ENCODE assay signal across 19 cellular contexts in genomic region chr6:3484240-3484639, GRCh38. TPM values are rescaled to one million over a fixed set of nuclear protein-coding genes. Genes with fewer than 3 reads are reported as not detected.
DNase-seq lines count a peak whose midpoint lies in the region; ATAC-seq and TF ChIP-seq lines count a peak whose summit lies in the region.
"Had no signal": no experiment of that assay in that cellular context is flagged by ENCODE, and none has a peak within 500 bp of the region (broad histone marks: within the 10 kb centered on the region; RNA-seq: fewer than 3 reads in every experiment).

No MANE protein-coding gene starts in this region.

- in situ Hi-C loops in brain microvascular endothelial cell (cut with HindIII; ENCODE audit: low pct_ligation_motif_present, low sequenced_read_pairs), result no loop called here

- peak overlapping the region; percentile 15 for H3K27ac ChIP-seq in brain microvascular endothelial cell
- H3K27ac ChIP-seq: A549 had no signal

- DNase-seq in AG08395 (ENCODE audit: low spot score) (peak; percentile 35), LHCN-M2 (ENCODE audit: low read depth) (peak; percentile 39), brain microvascular endothelial cell (peak; percentile 77), hepatic stellate cell (ENCODE audit: low spot score) (peak; percentile 34), GM19238 (ENCODE audit: insufficient read length, low spot score) (no peak), Right ventricle myocardium inferior (ENCODE audit: missing footprints) (no peak), GM19240 (ENCODE audit: insufficient read length, low spot score) (no peak)
- DNase-seq: activated CD4-positive, alpha-beta T cell treated with anti-CD3 and anti-CD28 coated beads, Interleukin-2, amount 50 U/mL, for 4 hours; activated T-cell treated with anti-CD3 and anti-CD28 coated beads, Interleukin-2, amount 50 U/mL, for 24 hours; CD4-positive, alpha-beta T cell; cerebellar nuclear complex; DMS79 treated with DMSO at 0.1 percent for 48 hours; glutamatergic neuron; MM.1S; NCI-H187 treated with DMSO at 0.1 percent for 48 hours; stimulated activated naive CD4-positive, alpha-beta T cell had no signal

- no peaks in the 10 kb centered on the region for H3K36me3 ChIP-seq in brain microvascular endothelial cell (replicated peaks)

- intact Hi-C loops in Right ventricle myocardium inferior (cut with DNase I), result no loop called here

- ATAC-seq in HG03095 (IDR thresholded peaks at IDR 0.05; ENCODE audit: unreplicated experiment) (no peak), Right ventricle myocardium inferior (no peak)
- ATAC-seq: A549; activated naive CD4-positive, alpha-beta T cell treated with anti-CD3 and anti-CD28 coated beads, Interleukin-2, amount 50 U/mL, for 72 hours had no signal

- no peak overlapping the region for H3K4me3 ChIP-seq in brain microvascular endothelial cell (ENCODE audit: low read depth, low read length)
- H3K4me3 ChIP-seq: A549 had no signal

- H3K27me3 ChIP-seq in brain microvascular endothelial cell (replicated peaks), result no peaks in the 10 kb centered on the region

- no peak for TF ChIP-seq CTCF in brain microvascular endothelial cell (IDR thresholded peaks at IDR 0.05; ENCODE audit: low read depth, low read length, missing control alignments)

RNA-seq across cellular contexts. Expression of gene SLC22A23, which starts 27.4 kb away (rescaled TPM):
- 0.77 and 1.6 TPM in 2 replicates for total RNA-seq in LHCN-M2 (2014; rRNA removed)
- polyA plus RNA-seq in LHCN-M2 (2012), result 1.3 TPM
- 5.6 TPM for total RNA-seq in Right ventricle myocardium inferior

Comparison
In these comparisons a context has a peak if more than half of its experiments do, and no peak if none do; other contexts are left out.
1. DNase-seq: peak in AG08395 (single experiment), LHCN-M2 (single experiment), brain microvascular endothelial cell (single experiment) and hepatic stellate cell (single experiment); none in GM19238 (single experiment), Right ventricle myocardium inferior (single experiment) and GM19240 (single experiment).